In the genomic region with DNA sequence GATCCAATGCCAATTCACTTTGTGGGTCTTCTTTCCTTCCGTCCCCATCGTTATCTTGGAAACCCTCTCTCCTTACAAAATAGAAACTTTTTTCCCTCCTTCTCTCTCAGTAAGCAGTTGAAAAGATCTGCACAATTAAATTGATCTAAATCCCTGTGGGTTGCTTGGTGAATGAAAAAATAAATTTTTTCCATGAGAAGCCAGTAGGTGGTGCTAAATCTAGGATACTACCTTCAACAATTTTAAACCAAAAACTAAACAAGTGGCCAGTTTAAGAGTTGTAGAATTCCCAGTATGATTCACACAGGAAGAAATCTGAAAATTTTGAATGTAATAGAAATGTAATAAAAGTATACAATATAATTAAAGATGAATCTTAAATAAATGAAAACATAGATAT, we compare ENCODE assay signal across 21 cellular contexts.
DNase-seq lines count a peak whose midpoint lies in the region; ATAC-seq, FAIRE-seq and TF ChIP-seq lines count a peak whose summit lies in the region.
"Had no signal": no experiment of that assay in that cellular context is flagged by ENCODE, and none has a peak within 500 bp of the region (broad histone marks: within the 10 kb centered on the region; RNA-seq: fewer than 3 reads in every experiment).

No MANE protein-coding gene starts in this region.

- DNase-seq in HepG2 (ENCODE audit: low spot score): no peak
- DNase-seq in NB4 (ENCODE audit: low read depth): no peak
- peak; percentile 10 for DNase-seq in adipocyte (ENCODE audit: low read depth)
- no peak for DNase-seq in NCI-H2081 (lab: John Stamatoyannopoulos, UW)
- DNase-seq in urothelium cell line (ENCODE audit: low spot score): no peak
- DNase-seq in CD1c-positive myeloid dendritic cell (ENCODE audit: extremely low spot score): no peak
- DNase-seq: activated CD4-positive, alpha-beta T cell treated with anti-CD3 and anti-CD28 coated beads for 1 hour; CD8-positive, alpha-beta T cell; DMS79 treated with DMSO at 0.1 percent for 48 hours; effector memory CD8-positive, alpha-beta T cell; left colon; naive thymus-derived CD8-positive, alpha-beta T cell; NCI-H1436 treated with DMSO at 0.1 percent for 48 hours; NCI-H748 treated with DMSO at 0.1 percent for 48 hours; pancreas; Peyer's patch had no signal

- 38% methylated on average over 2 of the region's 2 CpGs for WGBS in liver
- WGBS in HepG2 (ENCODE audit: low lambda C conversion rate): 1% methylated on average over 2 of the region's 2 CpGs

- CTCF ChIA-PET in HepG2 (lab: Yijun Ruan, JAX; ENCODE audit: low intra/inter-chr PET ratio, low total read pairs): no interaction called here

- FAIRE-seq in HepG2 (lab: Jason Lieb, UNC) (no peak), urothelium cell line (lab: Jason Lieb, UNC) (no peak)
- FAIRE-seq: GM18507, pancreas had no signal

- H3K36me3 ChIP-seq in liver (ENCODE audit: control insufficient read depth in 4 of 4, insufficient read depth in 3 of 4, low read depth in 1 of 4, low read length in 3 of 4) (no peaks in the 10 kb centered on the region), HepG2 (replicated peaks in 1 of 2; ENCODE audit: control insufficient read depth in 1 of 2, insufficient read depth in 2 of 2, low read length in 2 of 2) (no peaks in the 10 kb centered on the region), adipocyte (ENCODE audit: control insufficient read depth, insufficient read depth, low read length, severe bottlenecking) (no peaks in the 10 kb centered on the region)
- H3K36me3 ChIP-seq: pancreas, Peyer's patch had no signal

- H3K9ac ChIP-seq in liver (ENCODE audit: low read depth in 1 of 2, low read length in 2 of 2) (no peak overlapping the region), HepG2 (ENCODE audit: insufficient read depth, low read depth, low read length) (no peak overlapping the region), adipocyte (ENCODE audit: low read length) (no peak overlapping the region)

- no peaks in the 10 kb centered on the region for H3K79me2 ChIP-seq in HepG2 (ENCODE audit: insufficient read depth, low read length)

- no peak for TF ChIP-seq POLR2A in HepG2 (IDR thresholded peaks at IDR 0.05; ENCODE audit: insufficient read depth in 1 of 2, low read depth in 2 of 2, low read length in 2 of 2)
- no peak for TF ChIP-seq POLR2A in NB4 (IDR thresholded peaks at IDR 0.05; ENCODE audit: extremely low read depth, insufficient read length)

- ATAC-seq in HepG2: no peak
- no peak for ATAC-seq in HG02571 (IDR thresholded peaks at IDR 0.05; ENCODE audit: unreplicated experiment)
- ATAC-seq: CD8-positive, alpha-beta T cell; effector memory CD8-positive, alpha-beta T cell; left colon; naive thymus-derived CD8-positive, alpha-beta T cell; pancreas; sciatic nerve; stimulated activated effector memory CD8-positive, alpha-beta T cell treated with anti-CD3 and anti-CD28 coated beads, Interleukin-12 subunit alpha, Interleukin-12 subunit beta, amount 100 ng/mL, for 72 hours had no signal

- POLR2A ChIA-PET in HepG2 (lab: Yijun Ruan, JAX): no interaction called here

- H4K20me1 ChIP-seq in HepG2 (ENCODE audit: insufficient read depth, low read length): no peaks in the 10 kb centered on the region

- in situ Hi-C loops in HepG2 (cut with HindIII; ENCODE audit: extremely low pct_ligation_motif_present, low pct_unique_long_range_greater_than_20kb): no loop called here

- intact Hi-C loops in HepG2 (cut with micrococcal nuclease; ENCODE audit: unreplicated experiment): no loop called here

- no peak overlapping the region for H2AFZ ChIP-seq in HepG2 (ENCODE audit: low read length)

- TF ChIP-seq EP300 in HepG2 (IDR thresholded peaks at IDR 0.05; ENCODE audit: low read depth in 2 of 2, low read length in 2 of 2): no peak
- no peak for TF ChIP-seq EP300 in HepG2 (CRISPR knock-in tag; IDR thresholded peaks at IDR 0.05; ENCODE audit: borderline replicate concordance)

- H3K27ac ChIP-seq in liver (ENCODE audit: low read depth in 1 of 2, low read length in 2 of 2) (no peak overlapping the region), HepG2 (ENCODE audit: extremely low read length, insufficient read depth, low read length) (no peak overlapping the region)
- H3K27ac ChIP-seq: pancreas, Peyer's patch had no signal

- H3K27me3 ChIP-seq in liver (ENCODE audit: control insufficient read depth in 4 of 4, insufficient read depth in 4 of 4, low read length in 3 of 4) (no peaks in the 10 kb centered on the region), HepG2 (ENCODE audit: control insufficient read depth in 1 of 2, insufficient read depth in 2 of 2, low read length in 2 of 2) (no peaks in the 10 kb centered on the region), adipocyte (replicated peaks; ENCODE audit: control insufficient read depth, insufficient read depth, low read length) (no peaks in the 10 kb centered on the region)
- H3K27me3 ChIP-seq: pancreas, Peyer's patch had no signal

- BruUV-seq in HepG2 (replicated peaks; lab: Mats Ljungman, UMichigan): no TSS peak

- peak; percentile 30 to 37 for TF ChIP-seq RAD21 in liver (IDR thresholded peaks at IDR 0.05)
- TF ChIP-seq RAD21 in HepG2 (CRISPR knock-in tag; IDR thresholded peaks at IDR 0.05): no peak

- TF ChIP-seq CTCF in liver (IDR thresholded peaks at IDR 0.05; ENCODE audit: low read depth, low read length, missing input control) (peak; percentile 18), HepG2 (CRISPR knock-in tag; IDR thresholded peaks at IDR 0.05) (no peak), NB4 (IDR thresholded peaks at IDR 0.05; ENCODE audit: low read depth, low read length) (peak; percentile 31)

- no peaks in the 10 kb centered on the region for H3K4me1 ChIP-seq in liver (ENCODE audit: control insufficient read depth in 4 of 4, insufficient read depth in 4 of 4, low read length in 3 of 4)
- H3K4me1 ChIP-seq in HepG2 (ENCODE audit: insufficient read depth, low read length): no peaks in the 10 kb centered on the region
- H3K4me1 ChIP-seq in adipocyte (ENCODE audit: control insufficient read depth, insufficient read depth, low read length): no peaks in the 10 kb centered on the region
- H3K4me1 ChIP-seq: pancreas, Peyer's patch had no signal

- H3K4me2 ChIP-seq in HepG2 (ENCODE audit: low read depth, low read length): no peak overlapping the region

- H3K9me3 ChIP-seq in liver (ENCODE audit: control insufficient read depth in 4 of 4, low read length in 3 of 4): no peaks in the 10 kb centered on the region
- H3K9me3 ChIP-seq in HepG2 (ENCODE audit: low read length): peaks cover 76% of the 10 kb centered on the region
- H3K9me3 ChIP-seq in adipocyte (ENCODE audit: control insufficient read depth, low read length): no peaks in the 10 kb centered on the region
- H3K9me3 ChIP-seq: pancreas, Peyer's patch had no signal

- H3K4me3 ChIP-seq in liver (ENCODE audit: low read depth in 1 of 3, low read length in 3 of 3): no peak overlapping the region
- H3K4me3 ChIP-seq in HepG2 (replicated peaks in 1 of 3; ENCODE audit: insufficient read depth in 1 of 3, low read depth in 2 of 3, low read length in 3 of 3): no peak overlapping the region
- H3K4me3 ChIP-seq in NB4 (ENCODE audit: low read depth, low read length): no peak overlapping the region
- no peak overlapping the region for H3K4me3 ChIP-seq in adipocyte (ENCODE audit: low read length)
- H3K4me3 ChIP-seq: pancreas, Peyer's patch had no signal

TF ChIP-seq in liver, 16 proteins besides CTCF, POLR2A, EP300 and RAD21 (continues in another document):
- no peak for TF ChIP-seq EGR1 (IDR thresholded peaks at IDR 0.05; ENCODE audit: low read depth in 2 of 2)
- no peak for TF ChIP-seq ZBTB33 (IDR thresholded peaks at IDR 0.05)
- no peak for TF ChIP-seq HNF4G (IDR thresholded peaks at IDR 0.05)
- TF ChIP-seq RXRA (IDR thresholded peaks at IDR 0.05): no peak

TF ChIP-seq in HepG2, 621 proteins besides CTCF, POLR2A, EP300 and RAD21 (continues in another document):
- TF ChIP-seq ZNF224 (CRISPR knock-in tag; IDR thresholded peaks at IDR 0.05) (no peak), DMTF1 (CRISPR knock-in tag; IDR thresholded peaks at IDR 0.05) (no peak), ZZZ3 (CRISPR knock-in tag; IDR thresholded peaks at IDR 0.05; ENCODE audit: borderline replicate concordance) (no peak), AKAP8 (CRISPR knock-in tag; IDR thresholded peaks at IDR 0.05) (no peak), TBP (CRISPR knock-in tag; IDR thresholded peaks at IDR 0.05) (no peak), KAT7 (CRISPR knock-in tag; IDR thresholded peaks at IDR 0.05; ENCODE audit: borderline replicate concordance) (no peak), ZC3H4 (CRISPR knock-in tag; IDR thresholded peaks at IDR 0.05; ENCODE audit: borderline replicate concordance) (no peak), SSRP1 (CRISPR knock-in tag; IDR thresholded peaks at IDR 0.05) (no peak), RFX3 (CRISPR knock-in tag; IDR thresholded peaks at IDR 0.05) (no peak), FIP1L1 (IDR thresholded peaks at IDR 0.05; ENCODE audit: borderline replicate concordance, insufficient read depth, low read depth, low read length) (no peak), TOPORS (CRISPR knock-in tag; IDR thresholded peaks at IDR 0.05) (no peak), RBM22 (optimal IDR thresholded peaks at IDR 0.05; ENCODE audit: low read length) (no peak), ZNF205 (CRISPR knock-in tag; IDR thresholded peaks at IDR 0.05) (no peak)
- TF ChIP-seq, protein P1, sequence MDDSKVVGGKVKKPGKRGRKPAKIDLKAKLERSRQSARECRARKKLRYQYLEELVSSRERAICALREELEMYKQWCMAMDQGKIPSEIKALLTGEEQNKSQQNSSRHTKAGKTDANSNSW (CRISPR knock-in tag; IDR thresholded peaks at IDR 0.05; ENCODE audit: borderline replicate concordance): no peak
